In genomic region chr7:29955075-29955792, GRCh38 we compare ENCODE assay signal across 10 cellular contexts.
"Had no signal": no experiment of that assay in that cellular context is flagged by ENCODE, and none has a peak within 500 bp of the region (broad histone marks: within the 10 kb centered on the region; RNA-seq: fewer than 3 reads in every experiment).

No MANE protein-coding gene starts in this region.

- H3K4me3 ChIP-seq: esophagus squamous epithelium, lower lobe of right lung, psoas muscle, thyroid gland had no signal

- H3K27ac ChIP-seq: esophagus squamous epithelium, lower lobe of right lung, psoas muscle, thyroid gland had no signal

- H3K36me3 ChIP-seq: thyroid gland had no signal

- H3K4me1 ChIP-seq: esophagus squamous epithelium, lower lobe of right lung, psoas muscle, thyroid gland had no signal

- ATAC-seq: psoas muscle, WTC11 had no signal

- H3K9me3 ChIP-seq: esophagus squamous epithelium, lower lobe of right lung, psoas muscle, thyroid gland had no signal

- DNase-seq: activated naive CD4-positive, alpha-beta T cell; cortex of kidney; effector CD8-positive, alpha-beta T cell; esophagus squamous epithelium; psoas muscle; stimulated activated CD4-positive, alpha-beta T cell treated with anti-CD3 and anti-CD28 coated beads, Interleukin-1b, Interleukin-23, amount 100 ng/mL, for 48 hours; SW 1271; thyroid gland had no signal

- H3K4me3 Mint-ChIP-seq: WTC11 had no signal

- H3K27me3 ChIP-seq: esophagus squamous epithelium, thyroid gland had no signal

- H3K9me3 Mint-ChIP-seq: WTC11 had no signal
